ENCODE assay signal across 23 cellular contexts in the genomic region with DNA sequence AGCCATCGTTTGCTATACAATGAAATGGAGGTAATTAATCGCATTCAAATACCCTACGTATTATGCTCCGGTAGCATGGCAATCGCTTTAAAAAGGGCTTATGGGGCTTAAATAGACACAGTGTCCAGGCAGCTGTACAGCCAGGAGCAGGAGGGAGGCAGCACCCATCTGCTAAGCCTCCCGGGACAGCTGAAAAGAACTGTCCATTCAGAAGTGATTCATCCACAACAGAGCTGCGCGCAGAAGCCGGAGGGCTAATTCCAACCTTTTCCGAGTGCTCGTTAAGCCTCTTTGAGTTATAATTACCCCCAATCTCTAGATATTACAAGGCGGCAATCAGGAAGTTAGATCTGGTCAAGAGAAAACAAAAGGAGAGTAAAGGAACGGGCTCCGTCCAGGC. TPM values are rescaled to one million over a fixed set of nuclear protein-coding genes. Genes with fewer than 3 reads are reported as not detected.
"Had no signal": no experiment of that assay in that cellular context is flagged by ENCODE, and none has a peak within 500 bp of the region (broad histone marks: within the 10 kb centered on the region; RNA-seq: fewer than 3 reads in every experiment).

No MANE protein-coding gene starts in this region.

- H3K27ac Mint-ChIP-seq: activated naive CD8-positive, alpha-beta T cell treated with anti-CD3 and anti-CD28 coated beads, Interleukin-2, amount 10 ng/mL, durations not matched to agents 7 days and 5 days; immature natural killer cell; stimulated activated memory B cell treated with anti-CD40 and anti-IgM and Interleukin-4, amounts not matched to agents 10 μg/mL and 1 μg/mL and 100 μg/mL, for 72 hours had no signal

- H2AFZ ChIP-seq: parathyroid adenoma had no signal

- H3K9me3 Mint-ChIP-seq: activated naive CD8-positive, alpha-beta T cell treated with anti-CD3 and anti-CD28 coated beads, Interleukin-2, amount 10 ng/mL, durations not matched to agents 7 days and 5 days; nephron; stimulated activated memory B cell treated with anti-CD40 and anti-IgM and Interleukin-4, amounts not matched to agents 10 μg/mL and 1 μg/mL and 100 μg/mL, for 72 hours had no signal

- H3K4me1 Mint-ChIP-seq: activated naive CD8-positive, alpha-beta T cell treated with anti-CD3 and anti-CD28 coated beads, Interleukin-2, amount 10 ng/mL, durations not matched to agents 7 days and 5 days; stimulated activated memory B cell treated with anti-CD40 and anti-IgM and Interleukin-4, amounts not matched to agents 10 μg/mL and 1 μg/mL and 100 μg/mL, for 72 hours had no signal

- H3K27me3 Mint-ChIP-seq: activated naive CD8-positive, alpha-beta T cell treated with anti-CD3 and anti-CD28 coated beads, Interleukin-2, amount 10 ng/mL, durations not matched to agents 7 days and 5 days had no signal

- H3K36me3 ChIP-seq: cardiac muscle cell, left ventricle myocardium inferior, right lobe of liver, stomach, suprapubic skin had no signal

- H3K36me3 Mint-ChIP-seq: activated naive CD8-positive, alpha-beta T cell treated with anti-CD3 and anti-CD28 coated beads, Interleukin-2, amount 10 ng/mL, durations not matched to agents 7 days and 5 days; stimulated activated memory B cell treated with anti-CD40 and anti-IgM and Interleukin-4, amounts not matched to agents 10 μg/mL and 1 μg/mL and 100 μg/mL, for 72 hours had no signal

- FAIRE-seq: small intestine, urothelium cell line had no signal

- H3K4me1 ChIP-seq: left ventricle myocardium inferior, parathyroid adenoma, right lobe of liver, tibial nerve had no signal

- H3K9me3 ChIP-seq: left ventricle myocardium inferior, right lobe of liver, stomach, suprapubic skin, tibial nerve had no signal

- H3K79me2 ChIP-seq: parathyroid adenoma had no signal

- H3K27me3 ChIP-seq: cardiac muscle cell, right lobe of liver, suprapubic skin, tibial nerve had no signal

- H3K4me3 ChIP-seq: cardiac muscle cell, left ventricle myocardium inferior, right lobe of liver, stomach, suprapubic skin, tibial nerve had no signal

- ATAC-seq: right lobe of liver; stimulated activated memory B cell treated with anti-CD40 and anti-IgM and Interleukin-4, amounts not matched to agents 10 μg/mL and 1 μg/mL and 100 μg/mL, for 72 hours had no signal

- DNase-seq: activated CD4-positive, alpha-beta T cell treated with anti-CD3 and anti-CD28 coated beads for 4 hours; activated CD4-positive, alpha-beta T cell treated with anti-CD3 and anti-CD28 coated beads, Interleukin-2, amount 50 U/mL, for 48 hours; activated CD4-positive, CD25-positive, alpha-beta regulatory T cell; activated naive CD4-positive, alpha-beta T cell treated with Interleukin-2 at 50 U/mL for 16 hours; activated naive CD8-positive, alpha-beta T cell treated with anti-CD3 and anti-CD28 coated beads, Interleukin-2, amount 10 ng/mL, durations not matched to agents 7 days and 5 days; activated T-cell treated with anti-CD3 and anti-CD28 coated beads, Interleukin-2, amount 50 U/mL, for 48 hours; amniotic stem cell; immature natural killer cell; kidney glomerular epithelial cell; left ventricle myocardium inferior; right lobe of liver; small intestine; stimulated activated CD4-positive, alpha-beta T cell treated with anti-CD3 and anti-CD28 coated beads, Interleukin-2, amount 100 ng/mL, for 24 hours; stomach; T-helper 1 cell; T1000 had no signal

- H3K27ac ChIP-seq: cardiac muscle cell, left ventricle myocardium inferior, parathyroid adenoma, right lobe of liver, stomach, suprapubic skin, tibial nerve had no signal

- H3K9ac ChIP-seq: parathyroid adenoma had no signal

- H3K4me3 Mint-ChIP-seq: activated naive CD8-positive, alpha-beta T cell treated with anti-CD3 and anti-CD28 coated beads, Interleukin-2, amount 10 ng/mL, durations not matched to agents 7 days and 5 days; stimulated activated memory B cell treated with anti-CD40 and anti-IgM and Interleukin-4, amounts not matched to agents 10 μg/mL and 1 μg/mL and 100 μg/mL, for 72 hours had no signal

RNA-seq across cellular contexts. Expression of a gene that starts 58.3 kb away (rescaled TPM):
- polyA plus RNA-seq: immature natural killer cell had no signal
